Comparison of ENCODE assay signal across 8 cellular contexts in the genomic region with DNA sequence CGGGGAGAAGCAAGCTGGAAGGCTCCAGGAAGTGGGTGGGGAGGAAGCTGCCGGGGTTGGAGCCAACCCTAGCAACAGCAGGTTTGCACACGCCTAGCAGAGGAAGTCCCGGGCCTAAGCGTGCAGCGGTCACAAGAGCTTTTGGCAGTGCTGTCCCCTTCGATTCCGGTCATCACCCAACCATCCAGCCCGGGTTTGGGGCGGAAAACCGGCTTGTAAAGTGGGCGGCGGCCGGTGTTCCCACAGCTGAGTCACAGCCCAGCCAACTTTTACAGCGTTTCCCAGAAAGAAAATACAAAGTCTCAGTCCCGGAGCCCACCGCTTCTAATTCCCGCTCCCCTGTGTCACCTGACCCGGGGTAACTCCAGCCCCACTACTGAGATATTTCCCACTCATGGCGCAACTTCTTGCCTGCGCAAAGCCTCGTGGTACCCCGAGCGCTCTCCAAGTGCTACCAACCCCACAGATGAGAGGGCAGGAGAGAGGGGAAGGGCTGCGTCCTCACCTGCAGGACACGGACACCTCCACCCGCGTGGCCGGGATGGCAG. TPM values are rescaled to one million over a fixed set of nuclear protein-coding genes. Genes with fewer than 3 reads are reported as not detected.
DNase-seq lines count a peak whose midpoint lies in the region; ATAC-seq, FAIRE-seq and TF ChIP-seq lines count a peak whose summit lies in the region.

No MANE protein-coding gene starts in this region.

- 2% methylated on average over 22 of the region's 29 CpGs for WGBS in A549 (ENCODE audit: missing lambda C conversion rate)
- WGBS in ovary, 3 donors: 0 to 2% (median 0%) methylated on average over 29 of the region's 29 CpGs

- peaks cover 0 to 5% of the 10 kb centered on the region in 2 donors for H3K9me3 Mint-ChIP-seq in activated naive CD4-positive, alpha-beta T cell treated with anti-CD3 and anti-CD28 coated beads, Interleukin-2, amount 50 U/mL, for 72 hours

- no peaks in the 10 kb centered on the region for H3K36me3 ChIP-seq in ovary

- peak overlapping the region; percentile 91 for H3K4me2 ChIP-seq in A549

- no peaks in the 10 kb centered on the region for H3K27me3 ChIP-seq in ovary

- no peak for TF ChIP-seq RAD21 in A549 (conservative IDR thresholded peaks at IDR 0.05 in 1 of 2, IDR thresholded peaks at IDR 0.05 in 1 of 2)

- ATAC-seq in A549 (peak; percentile 79 to 85), GM18907 (IDR thresholded peaks at IDR 0.05; ENCODE audit: unreplicated experiment) (peak; percentile 73), HG03066 (IDR thresholded peaks at IDR 0.05; ENCODE audit: low read depth, unreplicated experiment) (peak; percentile 65), Right ventricle myocardium inferior (peak; percentile 88)
- peak; percentile 67 to 78 for ATAC-seq in activated naive CD4-positive, alpha-beta T cell treated with anti-CD3 and anti-CD28 coated beads, Interleukin-2, amount 50 U/mL, for 72 hours

- H3K4me1 ChIP-seq in A549 (peaks cover 20% of the 10 kb centered on the region; the same call in 2 of the 3 replicates), ovary (ENCODE audit: insufficient read depth) (no peaks in the 10 kb centered on the region)

- TF ChIP-seq POLR2A in A549 (IDR thresholded peaks at IDR 0.05; ENCODE audit: low read length) (peak; percentile 49), ovary (IDR thresholded peaks at IDR 0.05) (no peak)

- intact Hi-C loops in Right ventricle myocardium inferior (cut with DNase I) (loop anchor here (5.0 to 10.0 kb wide), 4 partner anchors 73 to 243 kb away; no protein-coding TSS in a partner anchor), ovary (cut with DNase I) (no loop called here)

- H3K27ac ChIP-seq in A549 (peak overlapping the region; percentile 85 to 96), RWPE1 (peak overlapping the region; percentile 99), ovary (peak overlapping the region; percentile 82 to 91)

- H3K36me3 Mint-ChIP-seq in activated naive CD4-positive, alpha-beta T cell treated with anti-CD3 and anti-CD28 coated beads, Interleukin-2, amount 50 U/mL, for 72 hours: peaks cover 5 to 9% of the 10 kb centered on the region in 2 donors

- H3K4me3 ChIP-seq in A549 (peak overlapping the region; percentile 61), ovary (peak overlapping the region; percentile 56)

- H3K27ac Mint-ChIP-seq in activated naive CD4-positive, alpha-beta T cell treated with anti-CD3 and anti-CD28 coated beads, Interleukin-2, amount 50 U/mL, for 72 hours: peak overlapping the region; percentile 89

- DNase-seq in A549 (ENCODE audit: low read depth in 1 of 2, low spot score in 1 of 2) (peak; percentile 79 to 94), RWPE1 (ENCODE audit: low spot score) (peak; percentile 85), Right ventricle myocardium inferior (ENCODE audit: missing footprints) (peak; percentile 90), ovary (peak; percentile 68 to 81 (median 72)), NCI-H1417 treated with DMSO at 0.1 percent for 48 hours (lab: John Stamatoyannopoulos, UW) (no peak)
- peak; percentile 42 to 72 for DNase-seq in activated naive CD4-positive, alpha-beta T cell treated with anti-CD3 and anti-CD28 coated beads, Interleukin-2, amount 50 U/mL, for 72 hours (ENCODE audit: low spot score in 2 of 2)

- FAIRE-seq in A549 (lab: Jason Lieb, UNC): peak; percentile 39

- no peak for TF ChIP-seq EP300 in A549 (IDR thresholded peaks at IDR 0.05)
- TF ChIP-seq EP300 in ovary (IDR thresholded peaks at IDR 0.05): no peak

- H3K9me3 ChIP-seq in A549: no peaks in the 10 kb centered on the region
- no peaks in the 10 kb centered on the region for H3K9me3 ChIP-seq in ovary

- CTCF ChIA-PET in A549 (lab: Yijun Ruan, JAX): interaction anchor here (1.1 to 3.5 kb wide), 10 partner anchors 10 to 237 kb away, joined by 3 to 17 read pairs (median 10); no protein-coding TSS in a partner anchor
- CTCF ChIA-PET in RWPE1 (lab: Yijun Ruan, JAX): interaction anchor here (0.6 to 0.8 kb wide), 2 partner anchors 149 to 223 kb away, joined by 3 to 4 read pairs; no protein-coding TSS in a partner anchor

- TF ChIP-seq CTCF in A549 (IDR thresholded peaks at IDR 0.05): no peak
- TF ChIP-seq CTCF in RWPE1 (conservative IDR thresholded peaks at IDR 0.05; ENCODE audit: low read depth): no peak
- TF ChIP-seq CTCF in ovary (IDR thresholded peaks at IDR 0.05): no peak

- POLR2A ChIA-PET in A549 (lab: Yijun Ruan, JAX): interaction anchor here (0.8 to 3.1 kb wide), 6 partner anchors 10 to 849 kb away, joined by 3 to 21 read pairs (median 4); no protein-coding TSS in a partner anchor
- POLR2A ChIA-PET in RWPE1 (lab: Yijun Ruan, JAX; ENCODE audit: low non-redundant PET): no interaction called here

TF ChIP-seq in A549, 52 proteins besides CTCF, POLR2A, EP300 and RAD21 (continues in another document):
- TF ChIP-seq KDM5A (IDR thresholded peaks at IDR 0.05): 0 out of 2 replicates have a peak, but pooled peaks have one; percentile 17
- 0 out of 2 replicates have a peak, but pooled peaks have one; percentile 54 for TF ChIP-seq HDAC2 (IDR thresholded peaks at IDR 0.05)
- peak; percentile 52; the same call in 1 of the 2 replicates for TF ChIP-seq BHLHE40 (IDR thresholded peaks at IDR 0.05; ENCODE audit: low read depth, low read length)
- TF ChIP-seq POLR2AphosphoS2 (conservative IDR thresholded peaks at IDR 0.05; ENCODE audit: low read length): no peak
- TF ChIP-seq MYC (IDR thresholded peaks at IDR 0.05; ENCODE audit: borderline replicate concordance, low read length): peak; percentile 14; the same call in 1 of the 2 replicates
- TF ChIP-seq FOSB (CRISPR knock-in tag; IDR thresholded peaks at IDR 0.05): no peak
- no peak for TF ChIP-seq TP53 (CRISPR knock-in tag; IDR thresholded peaks at IDR 0.05)
- TF ChIP-seq, protein P1, sequence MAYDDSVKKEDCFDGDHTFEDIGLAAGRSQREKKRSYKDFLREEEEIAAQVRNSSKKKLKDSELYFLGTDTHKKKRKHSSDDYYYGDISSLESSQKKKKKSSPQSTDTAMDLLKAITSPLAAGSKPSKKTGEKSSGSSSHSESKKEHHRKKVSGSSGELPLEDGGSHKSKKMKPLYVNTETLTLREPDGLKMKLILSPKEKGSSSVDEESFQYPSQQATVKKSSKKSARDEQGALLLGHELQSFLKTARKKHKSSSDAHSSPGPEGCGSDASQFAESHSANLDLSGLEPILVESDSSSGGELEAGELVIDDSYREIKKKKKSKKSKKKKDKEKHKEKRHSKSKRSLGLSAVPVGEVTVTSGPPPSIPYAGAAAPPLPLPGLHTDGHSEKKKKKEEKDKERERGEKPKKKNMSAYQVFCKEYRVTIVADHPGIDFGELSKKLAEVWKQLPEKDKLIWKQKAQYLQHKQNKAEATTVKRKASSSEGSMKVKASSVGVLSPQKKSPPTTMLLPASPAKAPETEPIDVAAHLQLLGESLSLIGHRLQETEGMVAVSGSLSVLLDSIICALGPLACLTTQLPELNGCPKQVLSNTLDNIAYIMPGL (CRISPR knock-in tag; IDR thresholded peaks at IDR 0.05; ENCODE audit: borderline replicate concordance): no peak; the same call in 1 of the 2 replicates
- TF ChIP-seq, protein P2, sequence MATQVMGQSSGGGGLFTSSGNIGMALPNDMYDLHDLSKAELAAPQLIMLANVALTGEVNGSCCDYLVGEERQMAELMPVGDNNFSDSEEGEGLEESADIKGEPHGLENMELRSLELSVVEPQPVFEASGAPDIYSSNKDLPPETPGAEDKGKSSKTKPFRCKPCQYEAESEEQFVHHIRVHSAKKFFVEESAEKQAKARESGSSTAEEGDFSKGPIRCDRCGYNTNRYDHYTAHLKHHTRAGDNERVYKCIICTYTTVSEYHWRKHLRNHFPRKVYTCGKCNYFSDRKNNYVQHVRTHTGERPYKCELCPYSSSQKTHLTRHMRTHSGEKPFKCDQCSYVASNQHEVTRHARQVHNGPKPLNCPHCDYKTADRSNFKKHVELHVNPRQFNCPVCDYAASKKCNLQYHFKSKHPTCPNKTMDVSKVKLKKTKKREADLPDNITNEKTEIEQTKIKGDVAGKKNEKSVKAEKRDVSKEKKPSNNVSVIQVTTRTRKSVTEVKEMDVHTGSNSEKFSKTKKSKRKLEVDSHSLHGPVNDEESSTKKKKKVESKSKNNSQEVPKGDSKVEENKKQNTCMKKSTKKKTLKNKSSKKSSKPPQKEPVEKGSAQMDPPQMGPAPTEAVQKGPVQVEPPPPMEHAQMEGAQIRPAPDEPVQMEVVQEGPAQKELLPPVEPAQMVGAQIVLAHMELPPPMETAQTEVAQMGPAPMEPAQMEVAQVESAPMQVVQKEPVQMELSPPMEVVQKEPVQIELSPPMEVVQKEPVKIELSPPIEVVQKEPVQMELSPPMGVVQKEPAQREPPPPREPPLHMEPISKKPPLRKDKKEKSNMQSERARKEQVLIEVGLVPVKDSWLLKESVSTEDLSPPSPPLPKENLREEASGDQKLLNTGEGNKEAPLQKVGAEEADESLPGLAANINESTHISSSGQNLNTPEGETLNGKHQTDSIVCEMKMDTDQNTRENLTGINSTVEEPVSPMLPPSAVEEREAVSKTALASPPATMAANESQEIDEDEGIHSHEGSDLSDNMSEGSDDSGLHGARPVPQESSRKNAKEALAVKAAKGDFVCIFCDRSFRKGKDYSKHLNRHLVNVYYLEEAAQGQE (IDR thresholded peaks at IDR 0.05): peak; percentile 61
- peak; percentile 17 to 46; a peak in 1 of 4 replicates for TF ChIP-seq CEBPB (IDR thresholded peaks at IDR 0.05)
- TF ChIP-seq RFX5 (IDR thresholded peaks at IDR 0.05): 0 out of 2 replicates have a peak, but pooled peaks have one; percentile 59
- peak; percentile 20; the same call in 1 of the 2 replicates for TF ChIP-seq GATA3 (IDR thresholded peaks at IDR 0.05; ENCODE audit: borderline replicate concordance)

RNA-seq across cellular contexts. Expression of a gene that starts 0.4 kb away (rescaled TPM):
- 25.6 and 30.1 TPM in 2 replicates for polyA plus RNA-seq in A549 (2011; rRNA removed)
- polyA plus RNA-seq in A549 (2012; cell fraction: cytosol; rRNA removed): 2.9 and 3.1 TPM in 2 replicates
- polyA plus RNA-seq in A549 (2012; cell fraction: nucleus; rRNA removed): 2.8 and 5.5 TPM in 2 replicates
- polyA plus RNA-seq in A549 (2017; fragmentation: RNase III; extraction: RNeasy Plus Mini Kit Qiagen cat#74134 plus additional on column Dnase treatment): 7.5 to 8.0 TPM (median 7.6 TPM) in 3 replicates
- polyA minus RNA-seq in A549 (2011; rRNA and poly(A)+ RNA removed): 19.0 and 19.1 TPM in 2 replicates
- total RNA-seq in activated naive CD4-positive, alpha-beta T cell treated with anti-CD3 and anti-CD28 coated beads, Interleukin-2, amount 50 U/mL, for 72 hours: 1 to 10 TPM; 6.1 to 7.2 TPM
- total RNA-seq in Right ventricle myocardium inferior: 8.3 TPM
- total RNA-seq in ovary: 10 to 100 TPM in 4 of 7 donors, 1 to 10 TPM in 3; 8.4 to 16.1 (median 10.5) TPM
- polyA plus RNA-seq in ovary: 1 to 10 TPM; 4.6 to 7.5 TPM
